8 cellular contexts compared by ENCODE assay signal in the genomic region with DNA sequence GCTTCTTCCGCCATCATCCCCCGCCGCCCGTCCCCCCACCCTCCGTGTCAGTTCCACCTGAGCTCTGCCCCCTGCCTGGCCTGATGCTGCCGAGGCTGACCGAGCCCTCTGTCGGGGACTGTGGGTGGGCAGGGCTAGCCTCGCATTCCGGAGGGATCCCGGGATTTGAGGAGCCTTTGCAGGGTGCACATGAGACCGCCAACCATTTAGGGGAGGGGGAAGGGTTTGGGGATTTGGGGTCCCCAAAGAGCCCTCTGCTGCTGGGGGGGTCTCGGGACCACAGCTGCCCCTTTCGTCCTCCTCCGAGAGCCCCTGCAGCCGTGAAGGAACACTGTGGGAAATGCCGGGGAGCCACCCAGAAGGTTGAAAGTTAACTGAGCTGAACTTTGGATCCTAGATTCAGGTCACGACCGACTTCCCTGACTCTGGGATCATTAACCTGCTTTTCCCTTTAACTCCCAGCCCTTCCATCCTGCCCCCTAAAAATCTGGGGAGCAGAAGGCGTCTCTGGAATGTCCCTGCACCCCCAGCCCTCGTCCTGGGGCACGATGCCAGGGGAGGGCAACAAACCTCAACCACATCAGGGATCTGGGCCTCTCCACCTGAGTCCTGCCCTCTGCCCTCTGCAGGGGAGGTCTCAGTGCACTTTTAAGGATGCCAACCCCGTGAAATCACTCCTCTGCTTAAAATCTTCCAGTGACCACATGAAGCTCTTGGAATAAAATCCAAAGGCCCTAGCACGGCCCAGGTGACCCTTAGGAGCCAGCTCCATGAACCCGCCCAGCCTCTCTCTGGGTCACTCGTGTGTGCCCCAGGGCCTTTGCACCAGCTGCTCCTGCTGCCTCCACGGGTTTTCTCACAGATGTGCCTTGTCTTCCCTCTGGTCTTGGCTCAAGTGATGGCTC.
DNase-seq lines count a peak whose midpoint lies in the region; ATAC-seq and TF ChIP-seq lines count a peak whose summit lies in the region.

No MANE protein-coding gene starts in this region.

- H3K4me1 ChIP-seq in heart right ventricle (peaks cover 66 to 100% (median 95%) of the 10 kb centered on the region in 9 donors), muscle layer of duodenum (ENCODE audit: control insufficient read depth in 1 of 2, insufficient read depth in 2 of 2, low read length in 2 of 2) (peaks cover 31 to 76% of the 10 kb centered on the region in 2 donors), urinary bladder (ENCODE audit: insufficient read depth) (no peaks in the 10 kb centered on the region)

- TF ChIP-seq CTCF in heart right ventricle (IDR thresholded peaks at IDR 0.05) = peak in 1 of 9 donors; percentile 1
- TF ChIP-seq CTCF in choroid plexus epithelial cell (conservative IDR thresholded peaks at IDR 0.05; ENCODE audit: low read depth, low read length) = peak; percentile 1

- intact Hi-C loops in heart right ventricle (cut with DNase I) (loop anchor here in 7 of 10 donors (5.0 to 10.0 kb wide), 9 partner anchors 33 to 378 kb away; partner anchors contain the start of gene NCOR2 (in 2 of the 7)), Right ventricle myocardium inferior (cut with DNase I) (loop anchor here (5.0 to 10.0 kb wide), 3 partner anchors 33 to 375 kb away; no protein-coding TSS in a partner anchor)

- H3K4me3 ChIP-seq in heart right ventricle (peak overlapping the region in 9 of 10 donors; percentile 52 to 74 (median 59)), choroid plexus epithelial cell (ENCODE audit: low read depth, low read length) (no peak overlapping the region), muscle layer of duodenum (ENCODE audit: low read depth in 1 of 2, low read length in 2 of 2) (peak overlapping the region; percentile 21 to 62), urinary bladder (ENCODE audit: low read depth, low read length) (no peak overlapping the region)

- H3K27ac ChIP-seq in heart right ventricle = peak overlapping the region; percentile 88 to 99 (median 97)
- peak overlapping the region; percentile 23 for H3K27ac ChIP-seq in muscle layer of duodenum (ENCODE audit: low read length)
- H3K27ac ChIP-seq in urinary bladder (ENCODE audit: low read depth) = peak overlapping the region; percentile 55

- no peaks in the 10 kb centered on the region for H3K27me3 ChIP-seq in heart right ventricle
- H3K27me3 ChIP-seq in muscle layer of duodenum (ENCODE audit: low read depth, low read length) = no peaks in the 10 kb centered on the region

- in situ Hi-C loops in KBM-7 (cut with MboI; ENCODE audit: low pct_unique_long_range_greater_than_20kb, low sequenced_read_pairs) = no loop called here

- H3K9me3 ChIP-seq in heart right ventricle (no peaks in the 10 kb centered on the region), muscle layer of duodenum (ENCODE audit: control insufficient read depth in 1 of 2, low read length in 2 of 2) (no peaks in the 10 kb centered on the region)

- H3K36me3 ChIP-seq in heart right ventricle (peaks cover 0 to 34% (median 10%) of the 10 kb centered on the region in 9 donors), muscle layer of duodenum (ENCODE audit: control insufficient read depth in 1 of 2, insufficient read depth in 2 of 2, low read length in 2 of 2) (peaks cover 14 to 20% of the 10 kb centered on the region in 2 donors), urinary bladder (ENCODE audit: insufficient read depth) (no peaks in the 10 kb centered on the region)

- 47 to 52% methylated on average over 27 of the region's 27 CpGs for WGBS in heart right ventricle, 2 donors
- 47% methylated on average over 27 of the region's 27 CpGs for WGBS in urinary bladder

- DNase-seq in heart right ventricle (no peak), Right ventricle myocardium inferior (ENCODE audit: missing footprints) (no peak), choroid plexus epithelial cell (ENCODE audit: low read depth) (no peak), KBM-7 (no peak), EL (no peak)

- peak in 1 of 8 donors; percentile 0 for ATAC-seq in heart right ventricle
- no peak for ATAC-seq in Right ventricle myocardium inferior
- no peak for ATAC-seq in HG02678 (IDR thresholded peaks at IDR 0.05; ENCODE audit: unreplicated experiment)

Comparison
In these comparisons a context has a peak if more than half of its experiments do, and no peak if none do; other contexts are left out.
1. H3K27ac ChIP-seq: peak in every context shown above with its lines; median percentile 97 in heart right ventricle; 55 in urinary bladder; 23 in muscle layer of duodenum.
2. H3K4me3 ChIP-seq: peak in heart right ventricle (9 of 10) and muscle layer of duodenum (2 of 2); none in choroid plexus epithelial cell (single experiment) and urinary bladder (single experiment).